10 cellular contexts compared by ENCODE assay signal in the genomic region with DNA sequence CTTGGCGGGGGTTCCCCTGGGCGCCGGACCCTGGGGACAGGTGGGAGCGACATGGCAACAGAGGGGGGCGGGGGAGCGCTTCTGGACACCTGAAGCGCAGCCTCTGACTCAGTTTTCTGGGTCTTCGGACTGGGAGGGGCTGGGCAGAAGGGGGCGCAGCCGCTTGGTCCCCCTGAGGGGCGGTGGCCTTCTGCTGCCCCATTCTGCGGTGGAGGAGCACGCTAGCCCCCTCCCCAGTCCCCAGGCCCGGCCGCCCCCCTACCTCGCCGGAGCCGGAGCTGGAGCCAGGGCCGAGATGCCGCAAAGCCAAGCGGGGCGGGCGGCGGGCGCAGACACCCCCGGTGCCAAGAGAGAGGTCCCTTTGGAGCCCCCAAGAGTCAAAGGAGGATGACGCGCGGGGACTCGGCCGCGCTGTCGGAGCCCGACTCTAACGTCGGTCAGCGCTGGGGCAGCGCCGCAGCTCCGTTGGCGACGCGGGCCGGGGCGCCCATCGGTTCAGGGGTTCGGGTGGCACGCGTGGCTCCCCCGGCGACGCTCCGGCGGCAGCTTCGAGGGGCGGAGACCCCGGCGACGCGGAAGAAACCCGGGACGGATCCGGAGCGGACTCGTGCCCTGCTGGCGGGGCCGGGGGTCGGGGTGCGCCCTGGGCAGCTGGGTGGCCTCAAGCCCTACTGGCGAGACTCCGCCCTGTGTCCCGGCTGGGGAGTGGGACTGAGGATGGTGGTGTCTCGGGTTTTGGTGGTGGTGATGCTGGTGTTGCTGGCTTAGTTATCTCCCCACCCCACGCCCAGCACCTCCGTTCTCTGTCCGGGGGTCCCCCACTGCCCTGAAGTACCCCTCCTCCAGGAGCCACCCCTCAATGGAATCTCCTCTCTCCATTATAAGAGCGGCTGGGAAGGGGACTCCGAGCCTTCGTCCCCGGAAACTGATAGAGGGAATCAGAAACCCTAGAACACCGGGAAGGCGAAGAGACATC. TPM values are rescaled to one million over a fixed set of nuclear protein-coding genes. Genes with fewer than 3 reads are reported as not detected.
DNase-seq lines count a peak whose midpoint lies in the region; ATAC-seq lines count a peak whose summit lies in the region.
"Had no signal": no experiment of that assay in that cellular context is flagged by ENCODE, and none has a peak within 500 bp of the region (broad histone marks: within the 10 kb centered on the region; RNA-seq: fewer than 3 reads in every experiment).

TSS of gene NAT16 (minus strand) at position 514 of the 976 bp plus-strand sequence. CDS start 5,486 bp downstream, outside the sequence.

- H3K36me3 Mint-ChIP-seq in activated naive CD4-positive, alpha-beta T cell treated with anti-CD3 and anti-CD28 coated beads, Interleukin-2, amount 50 U/mL, for 24 hours, result no peaks in the 10 kb centered on the region
- H3K36me3 Mint-ChIP-seq in activated naive CD4-positive, alpha-beta T cell treated with anti-CD3 and anti-CD28 coated beads, Interleukin-2, amount 50 U/mL, for 72 hours, result peaks cover 0 to 4% of the 10 kb centered on the region in 2 donors
- peaks cover 10% of the 10 kb centered on the region for H3K36me3 Mint-ChIP-seq in T-helper 17 cell (ENCODE audit: low read depth)
- peaks cover 0 to 2% of the 10 kb centered on the region in 2 donors for H3K36me3 Mint-ChIP-seq in stimulated activated naive B cell treated with anti-CD40 and anti-IgM and Interleukin-4, amounts not matched to agents 10 μg/mL and 1 μg/mL and 100 μg/mL, for 72 hours

- H3K27me3 ChIP-seq in iPS-20b (ENCODE audit: insufficient read depth, low read length), result peaks cover 64% of the 10 kb centered on the region

- peaks cover 14% of the 10 kb centered on the region for H3K4me1 Mint-ChIP-seq in activated naive CD4-positive, alpha-beta T cell treated with anti-CD3 and anti-CD28 coated beads, Interleukin-2, amount 50 U/mL, for 24 hours
- H3K4me1 Mint-ChIP-seq in T-helper 17 cell, result peaks cover 4% of the 10 kb centered on the region
- H3K4me1 Mint-ChIP-seq in stimulated activated naive B cell treated with anti-CD40 and anti-IgM and Interleukin-4, amounts not matched to agents 10 μg/mL and 1 μg/mL and 100 μg/mL, for 72 hours, result peaks cover 8 to 19% of the 10 kb centered on the region in 2 donors

- no peak for ATAC-seq in activated naive CD4-positive, alpha-beta T cell treated with anti-CD3 and anti-CD28 coated beads, Interleukin-2, amount 50 U/mL, for 72 hours
- ATAC-seq in T-helper 17 cell (no peak), HG02763 (IDR thresholded peaks at IDR 0.05; ENCODE audit: unreplicated experiment) (no peak), HG03442 (IDR thresholded peaks at IDR 0.05; ENCODE audit: unreplicated experiment) (no peak)
- no peak for ATAC-seq in stimulated activated naive B cell treated with anti-CD40 and anti-IgM and Interleukin-4, amounts not matched to agents 10 μg/mL and 1 μg/mL and 100 μg/mL, for 72 hours (replicated peaks)
- ATAC-seq: left ventricle myocardium superior had no signal

- H3K9ac ChIP-seq in iPS-20b (ENCODE audit: low read depth, low read length), result no peak within 1 kb of the TSS

- H3K27me3 Mint-ChIP-seq in activated naive CD4-positive, alpha-beta T cell treated with anti-CD3 and anti-CD28 coated beads, Interleukin-2, amount 50 U/mL, for 24 hours, result peaks cover 52% of the 10 kb centered on the region
- peaks cover 66% of the 10 kb centered on the region for H3K27me3 Mint-ChIP-seq in T-helper 17 cell
- peaks cover 64 to 78% of the 10 kb centered on the region in 2 donors for H3K27me3 Mint-ChIP-seq in stimulated activated naive B cell treated with anti-CD40 and anti-IgM and Interleukin-4, amounts not matched to agents 10 μg/mL and 1 μg/mL and 100 μg/mL, for 72 hours

- H3K4me1 ChIP-seq in iPS-20b (ENCODE audit: insufficient read depth, low read length), result peaks cover 5% of the 10 kb centered on the region; the same call in 1 of the 2 replicates

- H3K9me3 Mint-ChIP-seq in activated naive CD4-positive, alpha-beta T cell treated with anti-CD3 and anti-CD28 coated beads, Interleukin-2, amount 50 U/mL, for 24 hours, result no peaks in the 10 kb centered on the region
- no peaks in the 10 kb centered on the region for H3K9me3 Mint-ChIP-seq in activated naive CD4-positive, alpha-beta T cell treated with anti-CD3 and anti-CD28 coated beads, Interleukin-2, amount 50 U/mL, for 72 hours
- peaks cover 4 to 6% of the 10 kb centered on the region in 2 donors for H3K9me3 Mint-ChIP-seq in stimulated activated naive B cell treated with anti-CD40 and anti-IgM and Interleukin-4, amounts not matched to agents 10 μg/mL and 1 μg/mL and 100 μg/mL, for 72 hours

- H3K27ac Mint-ChIP-seq in activated naive CD4-positive, alpha-beta T cell treated with anti-CD3 and anti-CD28 coated beads, Interleukin-2, amount 50 U/mL, for 24 hours, result no peak within 1 kb of the TSS
- H3K27ac Mint-ChIP-seq in activated naive CD4-positive, alpha-beta T cell treated with anti-CD3 and anti-CD28 coated beads, Interleukin-2, amount 50 U/mL, for 72 hours, result no peak within 1 kb of the TSS
- H3K27ac Mint-ChIP-seq in T-helper 17 cell, result no peak within 1 kb of the TSS
- peak within 1 kb of the TSS; percentile 75 for H3K27ac Mint-ChIP-seq in stimulated activated naive B cell treated with anti-CD40 and anti-IgM and Interleukin-4, amounts not matched to agents 10 μg/mL and 1 μg/mL and 100 μg/mL, for 72 hours

- DNase-seq in activated naive CD4-positive, alpha-beta T cell treated with anti-CD3 and anti-CD28 coated beads, Interleukin-2, amount 50 U/mL, for 72 hours (ENCODE audit: low spot score in 2 of 2), result no peak
- DNase-seq in T-helper 17 cell (no peak), kidney tubule cell (ENCODE audit: low spot score) (no peak)
- DNase-seq in stimulated activated naive B cell treated with anti-CD40 and anti-IgM and Interleukin-4, amounts not matched to agents 10 μg/mL and 1 μg/mL and 100 μg/mL, for 72 hours, result no peak
- DNase-seq: cerebellar nuclear complex, left ventricle myocardium superior had no signal

- H3K4me3 ChIP-seq in iPS-20b (ENCODE audit: low read length), result peak within 1 kb of the TSS; percentile 68

- H3K9me3 ChIP-seq in T-helper 17 cell (ENCODE audit: control insufficient read depth, low read length, poor library complexity, severe bottlenecking) (no peaks in the 10 kb centered on the region), iPS-20b (ENCODE audit: insufficient read depth, low read depth, low read length) (no peaks in the 10 kb centered on the region)

- peak within 1 kb of the TSS; percentile 75 for H3K4me3 Mint-ChIP-seq in activated naive CD4-positive, alpha-beta T cell treated with anti-CD3 and anti-CD28 coated beads, Interleukin-2, amount 50 U/mL, for 24 hours
- peak within 1 kb of the TSS; percentile 77 for H3K4me3 Mint-ChIP-seq in T-helper 17 cell
- peak within 1 kb of the TSS; percentile 71 to 76 for H3K4me3 Mint-ChIP-seq in stimulated activated naive B cell treated with anti-CD40 and anti-IgM and Interleukin-4, amounts not matched to agents 10 μg/mL and 1 μg/mL and 100 μg/mL, for 72 hours

- H3K36me3 ChIP-seq in iPS-20b (ENCODE audit: insufficient read depth, low read depth, low read length), result no peaks in the 10 kb centered on the region

- H3K27ac ChIP-seq in iPS-20b (ENCODE audit: low read length), result no peak within 1 kb of the TSS

RNA-seq across cellular contexts. Expression of gene NAT16, which starts in this region (rescaled TPM):
- total RNA-seq in activated naive CD4-positive, alpha-beta T cell treated with anti-CD3 and anti-CD28 coated beads, Interleukin-2, amount 50 U/mL, for 72 hours, result not detected
- not detected for total RNA-seq in T-helper 17 cell
- total RNA-seq: left ventricle myocardium superior had no signal
